14 cellular contexts compared by ENCODE assay signal in the genomic region with DNA sequence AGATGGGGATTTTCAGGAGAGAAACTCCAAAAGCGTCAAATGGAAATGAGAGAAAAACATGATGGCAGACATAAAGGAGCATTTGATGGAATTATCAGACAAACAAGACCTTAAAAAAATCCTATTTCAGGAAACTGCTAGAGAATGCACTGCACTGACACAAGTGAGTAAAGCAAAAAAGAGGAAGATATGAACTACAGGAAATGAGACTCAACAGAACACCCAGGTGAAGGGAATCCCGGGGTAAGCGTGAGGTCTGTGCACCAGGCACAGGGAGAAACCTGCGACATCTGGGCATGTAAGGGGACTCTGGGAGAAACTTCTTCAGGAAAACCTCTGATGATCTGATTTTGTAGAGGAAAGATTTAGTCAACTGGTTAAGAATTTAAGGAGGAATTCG. TPM values are rescaled to one million over a fixed set of nuclear protein-coding genes. Genes with fewer than 3 reads are reported as not detected.
DNase-seq lines count a peak whose midpoint lies in the region; ATAC-seq and TF ChIP-seq lines count a peak whose summit lies in the region.
"Had no signal": no experiment of that assay in that cellular context is flagged by ENCODE, and none has a peak within 500 bp of the region (broad histone marks: within the 10 kb centered on the region; RNA-seq: fewer than 3 reads in every experiment).

No MANE protein-coding gene starts in this region.

- peak overlapping the region; percentile 55 for H3K4me3 Mint-ChIP-seq in activated CD8-positive, alpha-beta memory T cell treated with anti-CD3 and anti-CD28 coated beads, Interleukin-2, amount 10 ng/mL, durations not matched to agents 7 days and 5 days
- peak overlapping the region; percentile 47 for H3K4me3 Mint-ChIP-seq in activated CD8-positive, alpha-beta T cell treated with anti-CD3 and anti-CD28 coated beads, Interleukin-2, amount 10 ng/mL, durations not matched to agents 7 days and 5 days
- H3K4me3 Mint-ChIP-seq in osteocyte (ENCODE audit: unreplicated experiment), result peak overlapping the region; percentile 3
- H3K4me3 Mint-ChIP-seq: activated CD4-positive, alpha-beta memory T cell treated with anti-CD3 and anti-CD28 coated beads, Interleukin-2, amount 10 ng/mL, durations not matched to agents 7 days and 5 days had no signal

- H3K36me3 Mint-ChIP-seq in activated CD8-positive, alpha-beta memory T cell treated with anti-CD3 and anti-CD28 coated beads, Interleukin-2, amount 10 ng/mL, durations not matched to agents 7 days and 5 days, result peaks cover 8% of the 10 kb centered on the region
- peaks cover 12% of the 10 kb centered on the region for H3K36me3 Mint-ChIP-seq in activated CD8-positive, alpha-beta T cell treated with anti-CD3 and anti-CD28 coated beads, Interleukin-2, amount 10 ng/mL, durations not matched to agents 7 days and 5 days (ENCODE audit: low read depth)
- no peaks in the 10 kb centered on the region for H3K36me3 Mint-ChIP-seq in osteocyte (ENCODE audit: unreplicated experiment)

- CTCF ChIA-PET in activated CD8-positive, alpha-beta memory T cell treated with anti-CD3 and anti-CD28 coated beads, Interleukin-2, amount 10 ng/mL, durations not matched to agents 7 days and 5 days (lab: Charles Lee), result no interaction called here
- CTCF ChIA-PET in activated CD8-positive, alpha-beta T cell treated with anti-CD3 and anti-CD28 coated beads, Interleukin-2, amount 10 ng/mL, durations not matched to agents 7 days and 5 days (lab: Charles Lee), result interaction anchor here (1.2 kb wide), 1 partner anchor 11 kb away, joined by 3 read pairs; no protein-coding TSS in a partner anchor

- H3K4me1 Mint-ChIP-seq in activated CD8-positive, alpha-beta memory T cell treated with anti-CD3 and anti-CD28 coated beads, Interleukin-2, amount 10 ng/mL, durations not matched to agents 7 days and 5 days, result peaks cover 55% of the 10 kb centered on the region
- peaks cover 56% of the 10 kb centered on the region for H3K4me1 Mint-ChIP-seq in activated CD8-positive, alpha-beta T cell treated with anti-CD3 and anti-CD28 coated beads, Interleukin-2, amount 10 ng/mL, durations not matched to agents 7 days and 5 days (ENCODE audit: low read depth)
- H3K4me1 Mint-ChIP-seq in osteocyte (ENCODE audit: unreplicated experiment), result peaks cover 21% of the 10 kb centered on the region

- no peak for DNase-seq in activated CD8-positive, alpha-beta memory T cell treated with anti-CD3 and anti-CD28 coated beads, Interleukin-2, amount 10 ng/mL, durations not matched to agents 7 days and 5 days
- DNase-seq in activated CD8-positive, alpha-beta memory T cell treated with anti-CD3 and anti-CD28 coated beads for 24 hours, result no peak
- DNase-seq in KBM-7 (peak; percentile 62), osteocyte (ENCODE audit: extremely low spot score, unreplicated experiment) (no peak), NCI-H226 (no peak), substantia nigra (lab: John Stamatoyannopoulos, UW) (no peak)
- no peak for DNase-seq in activated CD8-positive, alpha-beta T cell treated with anti-CD3 and anti-CD28 coated beads, Interleukin-2, amount 10 ng/mL, durations not matched to agents 7 days and 5 days
- DNase-seq: activated CD4-positive, alpha-beta memory T cell treated with anti-CD3 and anti-CD28 coated beads, Interleukin-2, amount 10 ng/mL, durations not matched to agents 7 days and 5 days; MG63; NCI-H526; spleen; uterus had no signal

- no peak overlapping the region for H3K27ac ChIP-seq in substantia nigra (ENCODE audit: low read depth, low read length, poor library complexity, severe bottlenecking)
- H3K27ac ChIP-seq: SK-N-MC, spleen, uterus had no signal

- in situ Hi-C loops in KBM-7 (cut with MboI; ENCODE audit: low pct_unique_long_range_greater_than_20kb, low sequenced_read_pairs), result no loop called here

- no peak for TF ChIP-seq CTCF in osteocyte (IDR thresholded peaks at IDR 0.05)

- POLR2A ChIA-PET in activated CD8-positive, alpha-beta T cell treated with anti-CD3 and anti-CD28 coated beads, Interleukin-2, amount 10 ng/mL, durations not matched to agents 7 days and 5 days (lab: Charles Lee), result interaction anchor here (0.9 kb wide), 1 partner anchor 16 kb away, joined by 3 read pairs; no protein-coding TSS in a partner anchor

- peak overlapping the region; percentile 73 for H3K27ac Mint-ChIP-seq in activated CD8-positive, alpha-beta memory T cell treated with anti-CD3 and anti-CD28 coated beads, Interleukin-2, amount 10 ng/mL, durations not matched to agents 7 days and 5 days
- peak overlapping the region; percentile 62 for H3K27ac Mint-ChIP-seq in activated CD8-positive, alpha-beta T cell treated with anti-CD3 and anti-CD28 coated beads, Interleukin-2, amount 10 ng/mL, durations not matched to agents 7 days and 5 days
- H3K27ac Mint-ChIP-seq in osteocyte (ENCODE audit: unreplicated experiment), result no peak overlapping the region
- H3K27ac Mint-ChIP-seq: activated CD4-positive, alpha-beta memory T cell treated with anti-CD3 and anti-CD28 coated beads, Interleukin-2, amount 10 ng/mL, durations not matched to agents 7 days and 5 days had no signal

- ATAC-seq in activated CD8-positive, alpha-beta memory T cell treated with anti-CD3 and anti-CD28 coated beads, Interleukin-2, amount 10 ng/mL, durations not matched to agents 7 days and 5 days, result no peak
- ATAC-seq in activated CD8-positive, alpha-beta T cell treated with anti-CD3 and anti-CD28 coated beads, Interleukin-2, amount 10 ng/mL, durations not matched to agents 7 days and 5 days, result no peak
- no peak for ATAC-seq in HG03571 (IDR thresholded peaks at IDR 0.05; ENCODE audit: unreplicated experiment)

- no peaks in the 10 kb centered on the region for H3K9me3 Mint-ChIP-seq in activated CD8-positive, alpha-beta memory T cell treated with anti-CD3 and anti-CD28 coated beads, Interleukin-2, amount 10 ng/mL, durations not matched to agents 7 days and 5 days (ENCODE audit: low read depth)
- H3K9me3 Mint-ChIP-seq in activated CD8-positive, alpha-beta T cell treated with anti-CD3 and anti-CD28 coated beads, Interleukin-2, amount 10 ng/mL, durations not matched to agents 7 days and 5 days (ENCODE audit: insufficient read depth), result no peaks in the 10 kb centered on the region
- H3K9me3 Mint-ChIP-seq in osteocyte (ENCODE audit: unreplicated experiment), result no peaks in the 10 kb centered on the region
- H3K9me3 Mint-ChIP-seq: activated CD4-positive, alpha-beta memory T cell treated with anti-CD3 and anti-CD28 coated beads, Interleukin-2, amount 10 ng/mL, durations not matched to agents 7 days and 5 days had no signal

- H3K27me3 Mint-ChIP-seq in activated CD8-positive, alpha-beta memory T cell treated with anti-CD3 and anti-CD28 coated beads, Interleukin-2, amount 10 ng/mL, durations not matched to agents 7 days and 5 days, result no peaks in the 10 kb centered on the region
- no peaks in the 10 kb centered on the region for H3K27me3 Mint-ChIP-seq in activated CD8-positive, alpha-beta T cell treated with anti-CD3 and anti-CD28 coated beads, Interleukin-2, amount 10 ng/mL, durations not matched to agents 7 days and 5 days (ENCODE audit: low read depth)
- peaks cover 5% of the 10 kb centered on the region for H3K27me3 Mint-ChIP-seq in osteocyte (ENCODE audit: unreplicated experiment)
- H3K27me3 Mint-ChIP-seq: activated CD4-positive, alpha-beta memory T cell treated with anti-CD3 and anti-CD28 coated beads, Interleukin-2, amount 10 ng/mL, durations not matched to agents 7 days and 5 days had no signal

RNA-seq across cellular contexts. Expression of gene TARBP1, which starts 2.8 kb away (rescaled TPM):
- total RNA-seq in activated CD8-positive, alpha-beta memory T cell treated with anti-CD3 and anti-CD28 coated beads, Interleukin-2, amount 10 ng/mL, durations not matched to agents 7 days and 5 days, result 10 to 100 TPM; 40.0 to 44.9 TPM
- 10 to 100 TPM; 35.7 TPM for total RNA-seq in activated CD8-positive, alpha-beta T cell treated with anti-CD3 and anti-CD28 coated beads, Interleukin-2, amount 10 ng/mL, durations not matched to agents 7 days and 5 days
- 19.0 and 21.4 TPM in 2 replicates for total RNA-seq in osteocyte

Comparison
In these comparisons a context has a peak if more than half of its experiments do, and no peak if none do; other contexts are left out.
1. H3K4me3 Mint-ChIP-seq: peak in every context shown above with its lines; median percentile 55 in activated CD8-positive, alpha-beta memory T cell treated with anti-CD3 and anti-CD28 coated beads, Interleukin-2, amount 10 ng/mL, durations not matched to agents 7 days and 5 days; 47 in activated CD8-positive, alpha-beta T cell treated with anti-CD3 and anti-CD28 coated beads, Interleukin-2, amount 10 ng/mL, durations not matched to agents 7 days and 5 days; 3 in osteocyte.